12 cellular contexts compared by ENCODE assay signal in the genomic region with DNA sequence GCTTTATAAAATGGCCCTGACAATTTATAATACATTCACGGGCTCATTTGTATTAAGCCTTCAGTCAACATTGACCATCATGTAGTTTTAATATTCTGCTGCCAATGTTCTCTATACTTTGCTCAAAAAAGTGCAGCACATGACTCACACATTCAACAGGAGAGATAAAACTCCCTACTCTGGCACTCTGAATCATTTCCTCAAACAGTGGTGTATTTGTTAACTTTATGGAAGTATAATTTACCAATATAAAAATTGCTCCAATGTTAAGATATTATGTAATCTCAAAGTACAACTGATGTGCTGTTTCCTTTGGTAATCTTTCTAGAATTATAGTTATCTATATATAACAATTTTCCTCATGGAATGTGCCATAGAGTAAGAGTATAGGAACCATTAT. TPM values are rescaled to one million over a fixed set of nuclear protein-coding genes. Genes with fewer than 3 reads are reported as not detected.
DNase-seq lines count a peak whose midpoint lies in the region; ATAC-seq, FAIRE-seq and TF ChIP-seq lines count a peak whose summit lies in the region.
"Had no signal": no experiment of that assay in that cellular context is flagged by ENCODE, and none has a peak within 500 bp of the region (broad histone marks: within the 10 kb centered on the region; RNA-seq: fewer than 3 reads in every experiment).

No MANE protein-coding gene starts in this region.

- no peak overlapping the region for H2BK120ac ChIP-seq in mesenchymal stem cell (ENCODE audit: low read depth, low read length)

- H3K4me2 ChIP-seq in mammary epithelial cell (ENCODE audit: insufficient read depth, low read depth, low read length) (peak overlapping the region; percentile 48), mesenchymal stem cell (ENCODE audit: low read length, poor library complexity, severe bottlenecking) (no peak overlapping the region)

- H3K9me3 ChIP-seq in mammary epithelial cell (replicated peaks; ENCODE audit: insufficient read depth, low read length) (no peaks in the 10 kb centered on the region), mesenchymal stem cell (ENCODE audit: control insufficient read depth, low read length) (no peaks in the 10 kb centered on the region)

- dilution Hi-C loops in mammary epithelial cell (cut with HindIII; ENCODE audit: low sequenced_read_pairs): no loop called here

- peaks cover 43% of the 10 kb centered on the region for H3K4me1 ChIP-seq in mammary epithelial cell (ENCODE audit: insufficient read depth, low read length)
- peaks cover 8% of the 10 kb centered on the region for H3K4me1 ChIP-seq in mesenchymal stem cell (ENCODE audit: control insufficient read depth, insufficient read depth, low read depth, low read length)

- no peak overlapping the region for H3K9ac ChIP-seq in mammary epithelial cell (ENCODE audit: insufficient read depth, low read length)
- peak overlapping the region; percentile 94 for H3K9ac ChIP-seq in mesenchymal stem cell (ENCODE audit: low read length)
- H3K9ac ChIP-seq: parathyroid adenoma had no signal

- DNase-seq in CD14-positive monocyte (ENCODE audit: low spot score) (no peak), LHCN-M2 (ENCODE audit: low read depth) (peak; percentile 86), mammary epithelial cell (peak; percentile 83), mesenchymal stem cell (peak; percentile 79), HTR-8/SVneo (ENCODE audit: insufficient read length, low spot score) (no peak)
- no peak for DNase-seq in activated CD4-positive, alpha-beta T cell treated with anti-CD3 and anti-CD28 coated beads for 48 hours
- DNase-seq: activated effector memory CD4-positive, alpha-beta T cell treated with Interleukin-2 at 50 U/mL for 16 hours; DMS 273 treated with DMSO at 0.1 percent for 48 hours; RPMI8226 had no signal

- H4K20me1 ChIP-seq in mammary epithelial cell (ENCODE audit: insufficient read depth, low read length): no peaks in the 10 kb centered on the region

- BruUV-seq in mammary epithelial cell (replicated peaks; lab: Mats Ljungman, UMichigan): no TSS peak

- no peak for FAIRE-seq in HTR-8/SVneo (lab: Jason Lieb, UNC)

- H3K36me3 ChIP-seq in mammary epithelial cell (ENCODE audit: insufficient read depth, low read length) (no peaks in the 10 kb centered on the region), mesenchymal stem cell (ENCODE audit: control insufficient read depth in 1 of 2, insufficient read depth in 2 of 2, low read depth in 1 of 2, low read length in 2 of 2) (peaks cover 0 to 3% of the 10 kb centered on the region in 2 experiments)

- peaks cover 20% of the 10 kb centered on the region for H3K79me1 ChIP-seq in mesenchymal stem cell (replicated peaks; ENCODE audit: low read length, poor library complexity, severe bottlenecking)

- peaks cover 46% of the 10 kb centered on the region for H3K79me2 ChIP-seq in mammary epithelial cell (ENCODE audit: insufficient read depth, low read length)

- H3K27ac ChIP-seq in mammary epithelial cell (ENCODE audit: insufficient read depth, low read depth, low read length): peak overlapping the region; percentile 73
- H3K27ac ChIP-seq in mesenchymal stem cell (ENCODE audit: low read length, poor library complexity, severe bottlenecking): no peak overlapping the region
- H3K27ac ChIP-seq: parathyroid adenoma had no signal

- H3K4ac ChIP-seq in mesenchymal stem cell (ENCODE audit: low read depth in 1 of 2, low read length in 2 of 2): no peak overlapping the region

- no peak overlapping the region for H3K4me3 Mint-ChIP-seq in CD14-positive monocyte

- TF ChIP-seq CTCF in CD14-positive monocyte (IDR thresholded peaks at IDR 0.05): no peak
- TF ChIP-seq CTCF in mammary epithelial cell (conservative IDR thresholded peaks at IDR 0.05 in 1 of 2, IDR thresholded peaks at IDR 0.05 in 1 of 2; ENCODE audit: extremely low read depth in 1 of 2, insufficient read depth in 1 of 2, low read depth in 1 of 2, low read length in 2 of 2): no peak

- H3K27me3 ChIP-seq in mammary epithelial cell (ENCODE audit: insufficient read depth, low read length) (no peaks in the 10 kb centered on the region), mesenchymal stem cell (ENCODE audit: control insufficient read depth in 1 of 2, insufficient read depth in 1 of 2, low read length in 2 of 2) (no peaks in the 10 kb centered on the region)

- no peak overlapping the region for H2AK5ac ChIP-seq in mesenchymal stem cell (ENCODE audit: low read length, severe bottlenecking)

- H3K14ac ChIP-seq in mesenchymal stem cell (ENCODE audit: low read length in 2 of 2): no peak overlapping the region

- in situ Hi-C loops in mammary epithelial cell (cut with MboI; ENCODE audit: low sequenced_read_pairs in 2 of 2): no loop called here

- no peak overlapping the region for H3K23ac ChIP-seq in mesenchymal stem cell (ENCODE audit: low read length in 2 of 2)

- WGBS in mammary epithelial cell (ENCODE audit: low coverage, missing lambda C conversion rate): 8% methylated on average over 1 of the region's 1 CpG
- WGBS in mesenchymal stem cell: 45% methylated on average over 1 of the region's 1 CpG

- CTCF ChIA-PET in mammary epithelial cell (lab: Charles Lee; ENCODE audit: low non-redundant PET): no interaction called here

- peak overlapping the region in 5 of 7 donors; percentile 41 to 81 (median 65) for H3K27ac Mint-ChIP-seq in CD14-positive monocyte

- no peak overlapping the region for H2BK5ac ChIP-seq in mesenchymal stem cell (ENCODE audit: low read depth, low read length, poor library complexity, severe bottlenecking)

- H3K9me3 Mint-ChIP-seq in CD14-positive monocyte: no peaks in the 10 kb centered on the region

- H4K8ac ChIP-seq in mesenchymal stem cell (ENCODE audit: low read length): no peak overlapping the region

- H2AFZ ChIP-seq in mammary epithelial cell (ENCODE audit: low read depth, low read length) (no peak overlapping the region), mesenchymal stem cell (ENCODE audit: low read depth, low read length) (no peak overlapping the region)
- H2AFZ ChIP-seq: parathyroid adenoma had no signal

- H2BK12ac ChIP-seq in mesenchymal stem cell (ENCODE audit: low read length in 2 of 2): no peak overlapping the region

- H4K91ac ChIP-seq in mesenchymal stem cell (ENCODE audit: low read length): no peak overlapping the region

- intact Hi-C loops in CD14-positive monocyte (cut with micrococcal nuclease) (loop anchor here in 1 of 2 donors (5.0 kb wide), 1 partner anchor 36 kb away; no protein-coding TSS in a partner anchor), mammary epithelial cell (cut with micrococcal nuclease) (no loop called here)

- H3K27me3 Mint-ChIP-seq in CD14-positive monocyte (ENCODE audit: low read depth in 3 of 3): peaks cover 0 to 2% (median 0%) of the 10 kb centered on the region in 3 donors

- H3K4me3 ChIP-seq in mammary epithelial cell (replicated peaks in 1 of 3; ENCODE audit: insufficient read depth in 1 of 3, low read depth in 2 of 3, low read length in 3 of 3): no peak overlapping the region
- H3K4me3 ChIP-seq in mesenchymal stem cell (ENCODE audit: insufficient read depth in 1 of 2, low read depth in 1 of 2, low read length in 2 of 2): peak overlapping the region in 1 of 2 experiments; percentile 10

- peaks cover 9% of the 10 kb centered on the region in 2 donors for H3K36me3 Mint-ChIP-seq in CD14-positive monocyte

- H3K4me1 Mint-ChIP-seq in CD14-positive monocyte: peaks cover 44% of the 10 kb centered on the region

- no peak for ATAC-seq in GM18519 (IDR thresholded peaks at IDR 0.05; ENCODE audit: low FRiP score, unreplicated experiment)
- ATAC-seq in HG03432 (IDR thresholded peaks at IDR 0.05; ENCODE audit: unreplicated experiment): no peak

- H2BK15ac ChIP-seq in mesenchymal stem cell (ENCODE audit: low read depth, poor library complexity, severe bottlenecking): no peak overlapping the region

- no peak overlapping the region for H3K18ac ChIP-seq in mesenchymal stem cell (ENCODE audit: low read depth in 1 of 2, low read length in 2 of 2)

RNA-seq across cellular contexts. Expression of a gene that starts 39.9 kb away (rescaled TPM):
- 1 to 10 TPM in 1 of 2 donors, under 1 TPM in 1; 0.57 to 1.2 TPM for polyA plus RNA-seq in CD14-positive monocyte
- total RNA-seq in LHCN-M2 (2014; rRNA removed): 9.2 and 12.1 TPM in 2 replicates
- 5.5 TPM for polyA plus RNA-seq in LHCN-M2 (2012)
- total RNA-seq in mammary epithelial cell: 10 to 100 TPM in 1 of 2 donors, 1 to 10 TPM in 1; 9.5 to 14.2 TPM
- 7.5 TPM for polyA plus RNA-seq in mammary epithelial cell
- 15.6 TPM for polyA minus RNA-seq in mammary epithelial cell
- polyA plus RNA-seq in mesenchymal stem cell (2013, experiment 1 of 2): 33.4 TPM
- 31.6 TPM for polyA plus RNA-seq in mesenchymal stem cell (2013, experiment 2 of 2)

Comparison
In these comparisons a context has a peak if more than half of its experiments do, and no peak if none do; other contexts are left out.
1. DNase-seq: peak in LHCN-M2 (single experiment), mammary epithelial cell (single experiment) and mesenchymal stem cell (single experiment); none in CD14-positive monocyte (single experiment), HTR-8/SVneo (single experiment) and activated CD4-positive, alpha-beta T cell treated with anti-CD3 and anti-CD28 coated beads for 48 hours (single experiment).